In the genomic region with DNA sequence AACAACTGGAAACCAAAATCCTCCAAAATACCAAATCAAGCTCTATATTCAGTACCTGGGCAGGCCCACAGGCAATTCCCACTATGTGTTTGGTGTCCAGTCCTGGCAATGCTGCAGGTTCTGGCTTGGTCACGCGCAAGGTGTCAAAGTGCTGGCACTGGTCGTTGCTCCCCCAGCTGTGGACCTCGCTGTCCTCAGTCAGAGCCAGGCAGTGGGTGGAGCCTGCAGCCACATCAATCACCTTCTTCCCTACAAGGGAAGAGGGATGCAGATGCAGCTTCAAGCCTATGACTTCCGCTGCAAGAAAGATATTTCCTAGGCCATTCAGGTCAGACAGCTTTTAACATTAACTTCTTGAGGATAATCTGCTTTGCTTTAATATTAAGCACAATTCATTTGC, we compare ENCODE assay signal across 25 cellular contexts.
DNase-seq lines count a peak whose midpoint lies in the region; ATAC-seq and TF ChIP-seq lines count a peak whose summit lies in the region.
"Had no signal": no experiment of that assay in that cellular context is flagged by ENCODE, and none has a peak within 500 bp of the region (broad histone marks: within the 10 kb centered on the region; RNA-seq: fewer than 3 reads in every experiment).

No MANE protein-coding gene starts in this region.

- peaks cover 0 to 25% (median 14%) of the 10 kb centered on the region in 10 experiments; a peak in 17 of 20 replicates for H3K4me1 ChIP-seq in BLaER1 treated with 17β-estradiol and CSF1 and Interleukin-3, amounts not matched to agents 10 nM and 100 nM
- H3K4me1 ChIP-seq: SJCRH30, uterus had no signal

- peaks cover 0 to 40% (median 26%) of the 10 kb centered on the region in 11 experiments; a peak in 14 of 22 replicates for H4K20me1 ChIP-seq in BLaER1 treated with 17β-estradiol and CSF1 and Interleukin-3, amounts not matched to agents 10 nM and 100 nM

- no peaks in the 10 kb centered on the region for H3K27me3 ChIP-seq in BLaER1 treated with 17β-estradiol and CSF1 and Interleukin-3, amounts not matched to agents 10 nM and 100 nM
- no peaks in the 10 kb centered on the region for H3K27me3 ChIP-seq in H7 (ENCODE audit: control insufficient read depth, insufficient read depth, low read length)
- H3K27me3 ChIP-seq: sigmoid colon, SJCRH30, uterus had no signal

- peak overlapping the region in 1 of 11 experiments; percentile 21; a peak in 1 of 22 replicates for H3K9ac ChIP-seq in BLaER1 treated with 17β-estradiol and CSF1 and Interleukin-3, amounts not matched to agents 10 nM and 100 nM
- H3K9ac ChIP-seq: GM23248 had no signal

- H3K4me3 ChIP-seq in BLaER1 treated with 17β-estradiol and CSF1 and Interleukin-3, amounts not matched to agents 10 nM and 100 nM: no peak overlapping the region
- H3K4me3 ChIP-seq in H7 (ENCODE audit: insufficient read depth, low read depth, low read length) (no peak overlapping the region), fibroblast of mammary gland (ENCODE audit: control insufficient read depth, low read depth, low read length) (no peak overlapping the region)
- H3K4me3 ChIP-seq: GM23248, sigmoid colon, SJCRH30, uterus had no signal

- peak; percentile 64 for DNase-seq in H7
- DNase-seq in fibroblast of mammary gland (ENCODE audit: low read depth): peak; percentile 3
- peak; percentile 17 to 22 for DNase-seq in lung microvascular endothelial cell (ENCODE audit: low read depth in 2 of 2)
- no peak for DNase-seq in AML-193 (lab: John Stamatoyannopoulos, UW)
- no peak for DNase-seq in central memory CD4-positive, alpha-beta T cell
- no peak for DNase-seq in occipital lobe (lab: John Stamatoyannopoulos, UW)
- DNase-seq: activated naive CD4-positive, alpha-beta T cell treated with anti-CD3 and anti-CD28 coated beads, Interleukin-2, amount 10 ng/mL, durations not matched to agents 7 days and 5 days; activated T-cell treated with anti-CD3 and anti-CD28 coated beads, Interleukin-2, amount 50 U/mL, for 48 hours; CD8-positive, alpha-beta memory T cell; DMS79; GM23248; hippocampal formation; Kasumi-1; naive B cell; NCI-H1092 treated with DMSO at 0.1 percent for 48 hours; NCI-H2029; NCI-H345; NCI-H774; PC-3; sigmoid colon; SJCRH30; T-helper 1 cell; uterus had no signal

- H3K4me2 ChIP-seq in BLaER1 treated with 17β-estradiol and CSF1 and Interleukin-3, amounts not matched to agents 10 nM and 100 nM: peak overlapping the region in 7 of 11 experiments; percentile 25 to 59 (median 32); a peak in 12 of 22 replicates

- no peak overlapping the region for H3K27ac ChIP-seq in BLaER1 treated with 17β-estradiol and CSF1 and Interleukin-3, amounts not matched to agents 10 nM and 100 nM
- H3K27ac ChIP-seq: GM23248, sigmoid colon, SJCRH30, uterus had no signal

- H3K9me3 ChIP-seq in BLaER1 treated with 17β-estradiol and CSF1 and Interleukin-3, amounts not matched to agents 10 nM and 100 nM (replicated peaks in 1 of 11): no peaks in the 10 kb centered on the region
- H3K9me3 ChIP-seq: sigmoid colon, SJCRH30, uterus had no signal

- H3K36me3 ChIP-seq in BLaER1 treated with 17β-estradiol and CSF1 and Interleukin-3, amounts not matched to agents 10 nM and 100 nM: peaks cover 77 to 100% (median 90%) of the 10 kb centered on the region in 11 experiments
- no peaks in the 10 kb centered on the region; the same call in 1 of the 2 replicates for H3K36me3 ChIP-seq in H7 (replicated peaks; ENCODE audit: control insufficient read depth, insufficient read depth, low read length)
- H3K36me3 ChIP-seq: uterus had no signal

- no peak for ATAC-seq in HG03280 (IDR thresholded peaks at IDR 0.05; ENCODE audit: unreplicated experiment)
- ATAC-seq: PC-3 had no signal

- TF ChIP-seq CTCF in fibroblast of mammary gland (conservative IDR thresholded peaks at IDR 0.05; ENCODE audit: control insufficient read depth, insufficient read depth, low read depth, low read length): no peak

Comparison
In these comparisons a context has a peak if more than half of its experiments do, and no peak if none do; other contexts are left out.
1. DNase-seq: peak in H7 (single experiment), fibroblast of mammary gland (single experiment) and lung microvascular endothelial cell (2 of 2); none in AML-193 (0 of 2), central memory CD4-positive, alpha-beta T cell (single experiment) and occipital lobe (single experiment).